In the genomic region with DNA sequence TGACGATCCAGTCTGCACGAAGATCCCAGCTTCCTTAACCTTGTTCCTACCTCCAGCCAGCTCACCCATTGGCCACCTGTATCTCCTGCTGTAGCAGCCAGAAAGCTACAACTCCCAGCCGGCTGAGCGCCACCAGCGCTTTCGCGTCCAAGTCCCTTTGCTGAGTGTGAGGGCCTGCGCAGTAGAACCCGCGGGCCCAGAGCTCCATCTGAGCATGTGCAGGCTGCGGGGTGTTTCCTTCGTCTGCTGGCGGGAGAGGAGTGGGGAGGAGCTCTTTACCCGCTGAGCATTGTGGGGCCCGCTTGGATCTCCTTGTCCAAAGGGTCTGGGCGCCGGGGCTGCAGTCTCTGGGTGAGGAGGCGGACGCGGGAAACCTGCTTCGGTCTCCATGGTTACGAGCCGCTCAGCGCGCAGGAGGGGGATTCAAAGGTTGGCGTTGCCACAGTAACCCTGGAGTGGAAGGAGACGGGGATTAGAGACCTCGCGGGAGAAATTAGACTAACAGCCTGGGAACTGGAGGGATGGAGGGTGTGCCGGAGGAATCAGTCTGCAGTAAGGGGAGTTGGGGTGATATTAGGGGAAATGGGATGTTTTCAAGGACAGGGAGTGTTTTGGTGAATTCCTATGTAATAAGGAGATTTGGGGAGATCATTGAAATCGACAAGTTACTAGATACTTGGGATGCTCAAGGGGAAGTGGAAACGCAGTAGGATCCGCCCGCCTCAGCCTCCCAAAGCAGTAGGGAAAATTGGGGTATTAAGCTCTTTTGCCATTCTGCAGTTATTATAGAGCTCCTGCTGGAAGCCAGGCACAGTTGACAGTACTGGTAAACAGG, we compare ENCODE assay signal across 1 cellular context.
A peak's percentile ranks its signal among the peaks of the same experiment; 100 is the strongest.
TF ChIP-seq lines count a peak whose summit lies in the region.

No MANE protein-coding gene starts in this region.

TF ChIP-seq in endothelial cell of umbilical vein, 7 proteins besides CTCF, POLR2A, EP300 and RAD21:
- TF ChIP-seq JUN (IDR thresholded peaks at IDR 0.05; ENCODE audit: borderline replicate concordance, insufficient read depth, insufficient read length, low read depth) = no peak
- TF ChIP-seq, protein P1, sequence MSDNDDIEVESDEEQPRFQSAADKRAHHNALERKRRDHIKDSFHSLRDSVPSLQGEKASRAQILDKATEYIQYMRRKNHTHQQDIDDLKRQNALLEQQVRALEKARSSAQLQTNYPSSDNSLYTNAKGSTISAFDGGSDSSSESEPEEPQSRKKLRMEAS (IDR thresholded peaks at IDR 0.05; ENCODE audit: insufficient read depth, insufficient read length) = peak; percentile 38
